In the genomic region with DNA sequence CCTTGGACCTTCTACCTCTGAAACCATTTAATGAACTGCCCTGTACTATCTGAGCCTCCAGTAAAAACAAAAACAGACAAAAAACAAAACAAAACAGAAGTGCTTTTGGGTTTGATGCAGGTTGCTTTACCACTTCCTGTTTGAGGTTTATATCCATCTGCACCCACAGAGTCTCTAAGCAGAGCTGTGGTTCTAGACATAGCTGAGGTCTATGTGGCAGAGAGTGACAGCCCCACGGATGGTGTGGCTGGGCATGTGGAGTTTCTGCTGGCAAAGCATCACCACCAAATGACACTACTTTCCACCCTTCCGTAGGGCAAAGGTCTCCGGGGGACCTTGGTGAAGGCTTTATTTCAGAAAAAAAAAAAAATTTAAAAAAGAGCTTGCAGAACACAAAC, we compare ENCODE assay signal across 10 cellular contexts.
DNase-seq lines count a peak whose midpoint lies in the region; ATAC-seq, FAIRE-seq and TF ChIP-seq lines count a peak whose summit lies in the region.
"Had no signal": no experiment of that assay in that cellular context is flagged by ENCODE, and none has a peak within 500 bp of the region (broad histone marks: within the 10 kb centered on the region; RNA-seq: fewer than 3 reads in every experiment).

No MANE protein-coding gene starts in this region.

- H3K36me3 ChIP-seq in naive thymus-derived CD4-positive, alpha-beta T cell (ENCODE audit: control insufficient read depth in 2 of 3, insufficient read depth in 3 of 3, low read length in 3 of 3) = no peaks in the 10 kb centered on the region
- H3K36me3 ChIP-seq in upper lobe of right lung = no peaks in the 10 kb centered on the region
- no peaks in the 10 kb centered on the region for H3K36me3 ChIP-seq in GM23248 (ENCODE audit: low read depth)
- H3K36me3 ChIP-seq: vagina had no signal

- H4K20me1 ChIP-seq in GM23248 (ENCODE audit: insufficient read depth) = no peaks in the 10 kb centered on the region

- H3F3A ChIP-seq in GM23248 (ENCODE audit: insufficient read depth) = no peaks in the 10 kb centered on the region

- H3K9me3 Mint-ChIP-seq in naive thymus-derived CD4-positive, alpha-beta T cell = peaks cover 0 to 5% (median 0%) of the 10 kb centered on the region in 11 donors

- CTCF ChIA-PET in naive thymus-derived CD4-positive, alpha-beta T cell (lab: Charles Lee) = interaction anchor here (0.6 to 1.0 kb wide), 3 partner anchors 64 to 140 kb away, joined by 3 read pairs; no protein-coding TSS in a partner anchor

- peaks cover 30 to 80% (median 71%) of the 10 kb centered on the region in 7 donors for H3K4me1 Mint-ChIP-seq in naive thymus-derived CD4-positive, alpha-beta T cell

- FAIRE-seq in H54 (lab: Jason Lieb, UNC) = no peak
- FAIRE-seq: astrocyte had no signal

- ATAC-seq in GM19035 (IDR thresholded peaks at IDR 0.05; ENCODE audit: unreplicated experiment) (peak; percentile 94), HG02943 (IDR thresholded peaks at IDR 0.05; ENCODE audit: low read depth, unreplicated experiment) (peak; percentile 90), upper lobe of right lung (no peak)
- ATAC-seq in naive thymus-derived CD4-positive, alpha-beta T cell = peak; percentile 94

- no peaks in the 10 kb centered on the region for H3K9me3 ChIP-seq in naive thymus-derived CD4-positive, alpha-beta T cell (ENCODE audit: control insufficient read depth in 2 of 3, low read length in 3 of 3)
- H3K9me3 ChIP-seq in upper lobe of right lung (no peaks in the 10 kb centered on the region), GM23248 (ENCODE audit: low read depth) (no peaks in the 10 kb centered on the region)
- H3K9me3 ChIP-seq: vagina had no signal

- TF ChIP-seq CTCF in upper lobe of right lung (IDR thresholded peaks at IDR 0.05) = no peak

- H3K4me2 ChIP-seq in GM23248 (ENCODE audit: unreplicated experiment) = no peak overlapping the region

- peaks cover 0 to 4% (median 0%) of the 10 kb centered on the region in 5 donors for H3K36me3 Mint-ChIP-seq in naive thymus-derived CD4-positive, alpha-beta T cell

- WGBS in GM23248 (ENCODE audit: low coverage in 1 of 2, low lambda C conversion rate in 2 of 2, missing lambda C conversion rate in 2 of 2), 2 experiments = 41 to 44% methylated on average over 3 of the region's 3 CpGs

- H3K9me2 ChIP-seq in GM23248 (ENCODE audit: insufficient read depth) = no peaks in the 10 kb centered on the region

- in situ Hi-C loops in GM23248 (cut with MboI) = no loop called here

- no peak for TF ChIP-seq POLR2A in H54 (IDR thresholded peaks at IDR 0.05; ENCODE audit: low read depth, low read length)

- POLR2A ChIA-PET in naive thymus-derived CD4-positive, alpha-beta T cell (lab: Charles Lee) = interaction anchor here (0.7 to 1.2 kb wide), 3 partner anchors 8 to 19 kb away, joined by 3 to 4 read pairs (median 3); no protein-coding TSS in a partner anchor

- no peaks in the 10 kb centered on the region for H3K79me2 ChIP-seq in GM23248 (ENCODE audit: insufficient read depth)

- intact Hi-C loops in naive thymus-derived CD4-positive, alpha-beta T cell (cut with micrococcal nuclease) = loop anchor here (1.0 to 5.0 kb wide), 9 partner anchors 18 to 1475 kb away; a partner anchor contains a TSS
- intact Hi-C loops in upper lobe of right lung (cut with DNase I) = no loop called here

- H3K4me1 ChIP-seq in naive thymus-derived CD4-positive, alpha-beta T cell (ENCODE audit: control insufficient read depth in 2 of 2, insufficient read depth in 2 of 2, low read length in 2 of 2) = peaks cover 36 to 44% of the 10 kb centered on the region in 2 donors
- no peaks in the 10 kb centered on the region for H3K4me1 ChIP-seq in upper lobe of right lung
- no peaks in the 10 kb centered on the region for H3K4me1 ChIP-seq in GM23248 (ENCODE audit: insufficient read depth)

- peak overlapping the region; percentile 69 to 88 (median 78) for H3K4me3 Mint-ChIP-seq in naive thymus-derived CD4-positive, alpha-beta T cell

- H3K4me3 ChIP-seq in naive thymus-derived CD4-positive, alpha-beta T cell (ENCODE audit: low read length) = peak overlapping the region; percentile 44
- no peak overlapping the region for H3K4me3 ChIP-seq in upper lobe of right lung
- no peak overlapping the region for H3K4me3 ChIP-seq in GM23248
- H3K4me3 ChIP-seq: vagina had no signal

- no peaks in the 10 kb centered on the region for H3K27me3 ChIP-seq in naive thymus-derived CD4-positive, alpha-beta T cell (ENCODE audit: control insufficient read depth in 2 of 2, insufficient read depth in 2 of 2, low read length in 2 of 2)
- H3K27me3 ChIP-seq in upper lobe of right lung = no peaks in the 10 kb centered on the region
- no peaks in the 10 kb centered on the region for H3K27me3 ChIP-seq in GM23248 (replicated peaks; ENCODE audit: insufficient read depth)
- H3K27me3 ChIP-seq: vagina had no signal

- H3K27ac Mint-ChIP-seq in naive thymus-derived CD4-positive, alpha-beta T cell = peak overlapping the region; percentile 54 to 94 (median 83)

- DNase-seq in SW480 (ENCODE audit: low spot score) = peak; percentile 23
- DNase-seq in naive thymus-derived CD4-positive, alpha-beta T cell = peak in 8 of 9 donors; percentile 38 to 84 (median 78)
- DNase-seq in upper lobe of right lung = no peak
- DNase-seq in GM23248 = no peak
- DNase-seq in H54 (ENCODE audit: insufficient read length, low spot score) = no peak
- no peak for DNase-seq in NCI-H2081 treated with DMSO at 0.1 percent for 48 hours (lab: John Stamatoyannopoulos, UW)

- no peak overlapping the region for H2AFZ ChIP-seq in GM23248

- no peak overlapping the region for H3K27ac ChIP-seq in naive thymus-derived CD4-positive, alpha-beta T cell (ENCODE audit: low read depth, low read length)
- H3K27ac ChIP-seq in upper lobe of right lung = no peak overlapping the region
- H3K27ac ChIP-seq in GM23248 = no peak overlapping the region
- H3K27ac ChIP-seq: vagina had no signal

- H3K27me3 Mint-ChIP-seq in naive thymus-derived CD4-positive, alpha-beta T cell = peaks cover 0 to 33% (median 0%) of the 10 kb centered on the region in 5 donors

- H3K9ac ChIP-seq in GM23248 = no peak overlapping the region

Comparison
In these comparisons a context has a peak if more than half of its experiments do, and no peak if none do; other contexts are left out.
1. DNase-seq: peak in SW480 (single experiment) and naive thymus-derived CD4-positive, alpha-beta T cell (8 of 9); none in upper lobe of right lung (single experiment), GM23248 (single experiment), H54 (single experiment) and NCI-H2081 treated with DMSO at 0.1 percent for 48 hours (single experiment).